In the genomic region with DNA sequence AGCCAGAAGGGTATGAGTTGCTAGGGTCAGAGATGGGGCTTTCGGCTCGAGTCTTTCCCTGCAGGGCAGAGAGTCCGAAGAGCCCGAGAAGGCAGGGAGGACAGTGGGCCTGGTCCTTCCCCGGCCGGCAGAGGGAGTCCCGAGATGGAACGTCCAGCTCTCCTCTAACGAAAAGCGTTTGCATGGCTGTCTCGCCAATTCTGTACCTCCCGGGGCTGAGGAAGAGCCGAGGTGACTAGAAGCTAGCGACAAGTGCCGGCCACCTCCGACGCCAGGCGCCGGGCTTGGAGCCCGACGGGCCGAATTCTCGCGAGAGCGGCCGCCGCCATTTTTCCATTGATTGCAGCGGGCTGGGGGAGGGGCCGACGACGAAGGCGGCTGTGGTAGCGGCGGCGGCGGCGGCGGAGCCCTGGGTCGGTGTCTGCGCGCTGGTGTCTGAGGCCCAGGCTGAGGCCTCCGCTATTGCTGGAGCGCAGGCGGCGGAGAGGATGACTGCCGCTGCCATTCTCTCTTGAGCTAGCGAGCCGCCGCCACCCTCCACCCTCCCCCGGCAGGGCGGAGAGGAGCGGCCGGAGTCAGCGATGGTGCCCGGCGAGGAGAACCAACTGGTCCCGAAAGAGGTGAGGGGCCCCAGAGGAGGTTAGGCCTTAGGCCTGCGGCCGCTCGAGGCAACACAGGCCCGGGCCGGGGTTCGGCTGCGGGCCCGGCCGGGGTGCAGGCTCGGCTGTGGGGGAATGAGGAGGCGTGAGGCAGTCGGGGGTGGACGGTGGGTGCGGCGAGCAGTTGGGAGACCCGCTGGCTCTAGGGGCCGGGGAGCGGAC, we compare ENCODE assay signal across 8 cellular contexts. TPM values are rescaled to one million over a fixed set of nuclear protein-coding genes. Genes with fewer than 3 reads are reported as not detected.
A peak's percentile ranks its signal among the peaks of the same experiment; 100 is the strongest.
DNase-seq lines count a peak whose midpoint lies in the region; ATAC-seq and TF ChIP-seq lines count a peak whose summit lies in the region.

A gene with protein sequence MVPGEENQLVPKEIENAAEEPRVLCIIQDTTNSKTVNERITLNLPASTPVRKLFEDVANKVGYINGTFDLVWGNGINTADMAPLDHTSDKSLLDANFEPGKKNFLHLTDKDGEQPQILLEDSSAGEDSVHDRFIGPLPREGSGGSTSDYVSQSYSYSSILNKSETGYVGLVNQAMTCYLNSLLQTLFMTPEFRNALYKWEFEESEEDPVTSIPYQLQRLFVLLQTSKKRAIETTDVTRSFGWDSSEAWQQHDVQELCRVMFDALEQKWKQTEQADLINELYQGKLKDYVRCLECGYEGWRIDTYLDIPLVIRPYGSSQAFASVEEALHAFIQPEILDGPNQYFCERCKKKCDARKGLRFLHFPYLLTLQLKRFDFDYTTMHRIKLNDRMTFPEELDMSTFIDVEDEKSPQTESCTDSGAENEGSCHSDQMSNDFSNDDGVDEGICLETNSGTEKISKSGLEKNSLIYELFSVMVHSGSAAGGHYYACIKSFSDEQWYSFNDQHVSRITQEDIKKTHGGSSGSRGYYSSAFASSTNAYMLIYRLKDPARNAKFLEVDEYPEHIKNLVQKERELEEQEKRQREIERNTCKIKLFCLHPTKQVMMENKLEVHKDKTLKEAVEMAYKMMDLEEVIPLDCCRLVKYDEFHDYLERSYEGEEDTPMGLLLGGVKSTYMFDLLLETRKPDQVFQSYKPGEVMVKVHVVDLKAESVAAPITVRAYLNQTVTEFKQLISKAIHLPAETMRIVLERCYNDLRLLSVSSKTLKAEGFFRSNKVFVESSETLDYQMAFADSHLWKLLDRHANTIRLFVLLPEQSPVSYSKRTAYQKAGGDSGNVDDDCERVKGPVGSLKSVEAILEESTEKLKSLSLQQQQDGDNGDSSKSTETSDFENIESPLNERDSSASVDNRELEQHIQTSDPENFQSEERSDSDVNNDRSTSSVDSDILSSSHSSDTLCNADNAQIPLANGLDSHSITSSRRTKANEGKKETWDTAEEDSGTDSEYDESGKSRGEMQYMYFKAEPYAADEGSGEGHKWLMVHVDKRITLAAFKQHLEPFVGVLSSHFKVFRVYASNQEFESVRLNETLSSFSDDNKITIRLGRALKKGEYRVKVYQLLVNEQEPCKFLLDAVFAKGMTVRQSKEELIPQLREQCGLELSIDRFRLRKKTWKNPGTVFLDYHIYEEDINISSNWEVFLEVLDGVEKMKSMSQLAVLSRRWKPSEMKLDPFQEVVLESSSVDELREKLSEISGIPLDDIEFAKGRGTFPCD (N-terminal part only) (plus strand): TSS at position 368 of the 821 bp plus-strand sequence. CDS start 214 bp downstream, at position 582.

- H3K4me3 Mint-ChIP-seq in activated T-cell treated with anti-CD3 and anti-CD28 coated beads, Interleukin-2, amount 50 U/mL, for 72 hours = no peak within 1 kb of the TSS
- peak within 1 kb of the TSS in 1 of 10 donors; percentile 59 for H3K4me3 Mint-ChIP-seq in naive thymus-derived CD4-positive, alpha-beta T cell
- no peak within 1 kb of the TSS for H3K4me3 Mint-ChIP-seq in stimulated activated naive B cell treated with anti-CD40 and anti-IgM and Interleukin-4, amounts not matched to agents 10 μg/mL and 1 μg/mL and 100 μg/mL, for 72 hours

- H3K27ac ChIP-seq in KOPT-K1 (ENCODE audit: low read depth, low read length, poor library complexity, severe bottlenecking) (peak within 1 kb of the TSS; percentile 90), Peyer's patch (peak within 1 kb of the TSS; percentile 93 to 98 (median 96)), fibroblast of lung (ENCODE audit: insufficient read depth, low read length) (peak within 1 kb of the TSS; percentile 98)
- H3K27ac ChIP-seq in naive thymus-derived CD4-positive, alpha-beta T cell (ENCODE audit: low read depth, low read length) = peak within 1 kb of the TSS; percentile 100

- H4K20me1 ChIP-seq in fibroblast of lung (ENCODE audit: control insufficient read depth, extremely low read depth, insufficient read depth, low read length) = peaks cover 2% of the 10 kb centered on the region

- no peaks in the 10 kb centered on the region for H3K36me3 ChIP-seq in KOPT-K1 (ENCODE audit: insufficient read depth, low read length)
- no peaks in the 10 kb centered on the region for H3K36me3 ChIP-seq in Peyer's patch
- H3K36me3 ChIP-seq in fibroblast of lung (ENCODE audit: control insufficient read depth, insufficient read depth, low read length) = no peaks in the 10 kb centered on the region
- peaks cover 0 to 6% (median 0%) of the 10 kb centered on the region in 3 experiments for H3K36me3 ChIP-seq in naive thymus-derived CD4-positive, alpha-beta T cell (ENCODE audit: control insufficient read depth in 2 of 3, insufficient read depth in 3 of 3, low read length in 3 of 3)

- TF ChIP-seq CTCF in Peyer's patch (IDR thresholded peaks at IDR 0.05) (peak in 5 of 6 experiments; percentile 37 to 87 (median 70)), fibroblast of lung (conservative IDR thresholded peaks at IDR 0.05 in 1 of 2, IDR thresholded peaks at IDR 0.05 in 1 of 2; ENCODE audit: low read depth in 1 of 2, low read length in 2 of 2) (peak; percentile 55 to 67)

- H3K4me1 ChIP-seq in Peyer's patch = peaks cover 0 to 27% (median 7%) of the 10 kb centered on the region in 4 donors
- peaks cover 2% of the 10 kb centered on the region for H3K4me1 ChIP-seq in fibroblast of lung (ENCODE audit: control insufficient read depth, extremely low read depth, insufficient read depth, low read length)
- H3K4me1 ChIP-seq in naive thymus-derived CD4-positive, alpha-beta T cell (ENCODE audit: control insufficient read depth in 2 of 2, insufficient read depth in 2 of 2, low read length in 2 of 2) = peaks cover 27 to 36% of the 10 kb centered on the region in 2 donors

- H3K4me2 ChIP-seq in fibroblast of lung (ENCODE audit: extremely low read depth, insufficient read depth, low read length) = peak within 1 kb of the TSS; percentile 94

- peak; percentile 88 for DNase-seq in EH (ENCODE audit: low read depth)
- DNase-seq in Peyer's patch = peak; percentile 90 to 96 (median 95)
- DNase-seq in activated T-cell treated with anti-CD3 and anti-CD28 coated beads, Interleukin-2, amount 50 U/mL, for 72 hours = peak; percentile 97
- peak; percentile 78 to 83 for DNase-seq in fibroblast of lung (ENCODE audit: low read depth in 2 of 2)
- DNase-seq in naive thymus-derived CD4-positive, alpha-beta T cell = peak; percentile 90 to 98 (median 95)
- DNase-seq in stimulated activated naive B cell treated with anti-CD40 and anti-IgM and Interleukin-4, amounts not matched to agents 10 μg/mL and 1 μg/mL and 100 μg/mL, for 72 hours = peak; percentile 89

- ATAC-seq in GM21825 (IDR thresholded peaks at IDR 0.05; ENCODE audit: unreplicated experiment) = peak; percentile 69
- ATAC-seq in activated T-cell treated with anti-CD3 and anti-CD28 coated beads, Interleukin-2, amount 50 U/mL, for 72 hours (replicated peaks in 1 of 2) = peak; percentile 75 to 85
- ATAC-seq in naive thymus-derived CD4-positive, alpha-beta T cell = peak; percentile 90
- peak; percentile 76 to 84 for ATAC-seq in stimulated activated naive B cell treated with anti-CD40 and anti-IgM and Interleukin-4, amounts not matched to agents 10 μg/mL and 1 μg/mL and 100 μg/mL, for 72 hours (replicated peaks)

- POLR2A ChIA-PET in naive thymus-derived CD4-positive, alpha-beta T cell (lab: Charles Lee) = interaction anchor here (0.7 to 4.2 kb wide), 13 partner anchors 9 to 1033 kb away, joined by 3 to 35 read pairs (median 4); partner anchors contain the start of genes EIF4G2 and ZBED5

- H3K9ac ChIP-seq in fibroblast of lung (ENCODE audit: insufficient read depth, low read length) = peak within 1 kb of the TSS; percentile 99

- peak; percentile 77 to 78 for TF ChIP-seq POLR2A in Peyer's patch (IDR thresholded peaks at IDR 0.05)

- peak within 1 kb of the TSS; percentile 97 for H2AFZ ChIP-seq in fibroblast of lung (ENCODE audit: low read length)

- peak within 1 kb of the TSS; percentile 71 to 88 (median 80) for H3K4me3 ChIP-seq in Peyer's patch
- H3K4me3 ChIP-seq in fibroblast of lung (replicated peaks in 1 of 4; ENCODE audit: control extremely low read depth in 1 of 4, insufficient read depth in 1 of 4, low read depth in 3 of 4, low read length in 4 of 4) = peak within 1 kb of the TSS; percentile 70 to 98 (median 77)
- H3K4me3 ChIP-seq in naive thymus-derived CD4-positive, alpha-beta T cell (ENCODE audit: low read length) = peak within 1 kb of the TSS; percentile 76

- peak within 1 kb of the TSS; percentile 87 for H3K27ac Mint-ChIP-seq in activated T-cell treated with anti-CD3 and anti-CD28 coated beads, Interleukin-2, amount 50 U/mL, for 72 hours
- H3K27ac Mint-ChIP-seq in naive thymus-derived CD4-positive, alpha-beta T cell = peak within 1 kb of the TSS in 1 of 9 donors; percentile 64
- no peak within 1 kb of the TSS for H3K27ac Mint-ChIP-seq in stimulated activated naive B cell treated with anti-CD40 and anti-IgM and Interleukin-4, amounts not matched to agents 10 μg/mL and 1 μg/mL and 100 μg/mL, for 72 hours

- peaks cover 2% of the 10 kb centered on the region for H3K4me1 Mint-ChIP-seq in activated T-cell treated with anti-CD3 and anti-CD28 coated beads, Interleukin-2, amount 50 U/mL, for 72 hours (ENCODE audit: low read depth)
- H3K4me1 Mint-ChIP-seq in naive thymus-derived CD4-positive, alpha-beta T cell = peaks cover 0 to 24% (median 3%) of the 10 kb centered on the region in 7 donors
- peaks cover 10 to 15% of the 10 kb centered on the region in 2 donors for H3K4me1 Mint-ChIP-seq in stimulated activated naive B cell treated with anti-CD40 and anti-IgM and Interleukin-4, amounts not matched to agents 10 μg/mL and 1 μg/mL and 100 μg/mL, for 72 hours

- peaks cover 50% of the 10 kb centered on the region for H3K79me2 ChIP-seq in fibroblast of lung (ENCODE audit: control insufficient read depth, insufficient read depth, low read length)

- no peaks in the 10 kb centered on the region for H3K9me3 Mint-ChIP-seq in activated T-cell treated with anti-CD3 and anti-CD28 coated beads, Interleukin-2, amount 50 U/mL, for 72 hours
- H3K9me3 Mint-ChIP-seq in naive thymus-derived CD4-positive, alpha-beta T cell = peaks cover 0 to 2% (median 0%) of the 10 kb centered on the region in 11 donors
- no peaks in the 10 kb centered on the region for H3K9me3 Mint-ChIP-seq in stimulated activated naive B cell treated with anti-CD40 and anti-IgM and Interleukin-4, amounts not matched to agents 10 μg/mL and 1 μg/mL and 100 μg/mL, for 72 hours

- intact Hi-C loops in naive thymus-derived CD4-positive, alpha-beta T cell (cut with micrococcal nuclease) = loop anchor here (1.0 to 10.0 kb wide), 25 partner anchors 7 to 1825 kb away; partner anchors contain the start of genes AMPD3 (in 2 of the 2), BMAL1 (in 2 of the 2), BTBD10 (in 2 of the 2) and CTR9 (in 2 of the 2)

- CTCF ChIA-PET in naive thymus-derived CD4-positive, alpha-beta T cell (lab: Charles Lee) = interaction anchor here (2.6 kb wide), 1 partner anchor 13 kb away, joined by 8 read pairs; no protein-coding TSS in a partner anchor

- H3K9me3 ChIP-seq in KOPT-K1 (ENCODE audit: insufficient read depth, low read length, poor library complexity, severe bottlenecking) = no peaks in the 10 kb centered on the region
- H3K9me3 ChIP-seq in Peyer's patch = no peaks in the 10 kb centered on the region
- no peaks in the 10 kb centered on the region for H3K9me3 ChIP-seq in fibroblast of lung (ENCODE audit: control insufficient read depth, insufficient read depth, low read depth, low read length)
- H3K9me3 ChIP-seq in naive thymus-derived CD4-positive, alpha-beta T cell (ENCODE audit: control insufficient read depth in 2 of 3, low read length in 3 of 3) = no peaks in the 10 kb centered on the region

- no peaks in the 10 kb centered on the region for H3K36me3 Mint-ChIP-seq in activated T-cell treated with anti-CD3 and anti-CD28 coated beads, Interleukin-2, amount 50 U/mL, for 72 hours (ENCODE audit: insufficient read depth in 2 of 2)
- no peaks in the 10 kb centered on the region for H3K36me3 Mint-ChIP-seq in naive thymus-derived CD4-positive, alpha-beta T cell
- no peaks in the 10 kb centered on the region for H3K36me3 Mint-ChIP-seq in stimulated activated naive B cell treated with anti-CD40 and anti-IgM and Interleukin-4, amounts not matched to agents 10 μg/mL and 1 μg/mL and 100 μg/mL, for 72 hours

- peaks cover 11% of the 10 kb centered on the region for H3K27me3 Mint-ChIP-seq in activated T-cell treated with anti-CD3 and anti-CD28 coated beads, Interleukin-2, amount 50 U/mL, for 72 hours (ENCODE audit: low read depth)
- H3K27me3 Mint-ChIP-seq in naive thymus-derived CD4-positive, alpha-beta T cell = peaks cover 0 to 17% (median 13%) of the 10 kb centered on the region in 5 donors
- H3K27me3 Mint-ChIP-seq in stimulated activated naive B cell treated with anti-CD40 and anti-IgM and Interleukin-4, amounts not matched to agents 10 μg/mL and 1 μg/mL and 100 μg/mL, for 72 hours = peaks cover 0 to 3% of the 10 kb centered on the region in 2 donors

- H3K27me3 ChIP-seq in Peyer's patch (no peaks in the 10 kb centered on the region), fibroblast of lung (ENCODE audit: control insufficient read depth, insufficient read depth, low read length) (no peaks in the 10 kb centered on the region)
- no peaks in the 10 kb centered on the region for H3K27me3 ChIP-seq in naive thymus-derived CD4-positive, alpha-beta T cell (ENCODE audit: control insufficient read depth in 2 of 2, insufficient read depth in 2 of 2, low read length in 2 of 2)

RNA-seq across cellular contexts. Expression of the gene that starts here (rescaled TPM):
- total RNA-seq in Peyer's patch (100 to 1,000 TPM in 1 of 4 donors, 10 to 100 TPM in 3; 62.5 to 170 (median 66.4) TPM), fibroblast of lung (97.8 and 162 TPM in 2 replicates)
- 10 to 100 TPM; 75.8 to 85.6 TPM for total RNA-seq in activated T-cell treated with anti-CD3 and anti-CD28 coated beads, Interleukin-2, amount 50 U/mL, for 72 hours
- polyA plus RNA-seq in fibroblast of lung = 26.2 and 40.3 TPM in 2 replicates
- polyA plus RNA-seq in fibroblast of lung (2012) = 31.7 and 42.0 TPM in 2 replicates
- polyA minus RNA-seq in fibroblast of lung (ENCODE audit: low replicate concordance) = 8.6 and 10.3 TPM in 2 replicates
- 10 to 100 TPM; 45.6 to 71.8 (median 59.1) TPM for total RNA-seq in naive thymus-derived CD4-positive, alpha-beta T cell
- 10 to 100 TPM; 42.1 to 72.4 TPM for polyA plus RNA-seq in naive thymus-derived CD4-positive, alpha-beta T cell

Comparison
In these comparisons a context has a peak if more than half of its experiments do, and no peak if none do; other contexts are left out.
1. Peak in every context shown above with its lines: DNase-seq, ATAC-seq, H3K4me3 ChIP-seq and H3K27ac ChIP-seq.